1 cellular context compared by ENCODE assay signal in the genomic region with DNA sequence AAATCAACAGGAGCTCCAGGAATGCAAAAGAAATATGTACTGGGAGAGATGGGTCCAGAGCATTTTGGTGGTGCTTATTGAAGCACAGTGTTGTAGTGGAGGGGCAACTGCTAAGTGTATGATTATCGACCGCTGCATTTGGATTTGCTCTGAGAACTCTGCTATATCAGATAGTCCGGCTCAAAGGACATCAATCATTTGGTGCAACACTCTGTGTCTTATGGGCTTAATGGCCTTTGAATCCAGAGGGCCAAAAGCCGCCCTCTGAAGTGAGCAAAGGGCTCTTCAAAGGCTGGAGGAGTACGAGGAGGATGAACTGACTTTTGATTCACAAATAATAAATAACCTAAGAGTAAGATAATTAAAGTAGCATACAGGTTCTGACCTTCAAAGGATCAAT.
TF ChIP-seq lines count a peak whose summit lies in the region.

No MANE protein-coding gene starts in this region.

TF ChIP-seq in K562, 482 proteins besides CTCF, POLR2A, EP300 and RAD21 (continued from another document):
- peak; percentile 57 for TF ChIP-seq MEIS2 (IDR thresholded peaks at IDR 0.05; ENCODE audit: partially characterized antibody)
TF ChIP-seq in K562: peak in this region for 3.
